Comparison of ENCODE assay signal across 9 cellular contexts in genomic region chr2:188293601-188294482, GRCh38. TPM values are rescaled to one million over a fixed set of nuclear protein-coding genes. Genes with fewer than 3 reads are reported as not detected.
DNase-seq lines count a peak whose midpoint lies in the region; ATAC-seq, FAIRE-seq and TF ChIP-seq lines count a peak whose summit lies in the region.
"Had no signal": no experiment of that assay in that cellular context is flagged by ENCODE, and none has a peak within 500 bp of the region (broad histone marks: within the 10 kb centered on the region; RNA-seq: fewer than 3 reads in every experiment).

No MANE protein-coding gene starts in this region.

- DNase-seq in H4 (ENCODE audit: low spot score) (peak; percentile 79), RCC 7860 (ENCODE audit: low spot score) (peak; percentile 78), fibroblast of lung (ENCODE audit: low read depth in 2 of 2) (peak; percentile 83 to 88)
- DNase-seq in stimulated activated effector memory CD8-positive, alpha-beta T cell treated with anti-CD3 and anti-CD28 coated beads, Interleukin-12 subunit alpha, Interleukin-12 subunit beta, amount 100 ng/mL, for 72 hours (ENCODE audit: low spot score in 2 of 2): no peak

- H2AFZ ChIP-seq in fibroblast of lung (ENCODE audit: low read length): peak overlapping the region; percentile 7

- peaks cover 31% of the 10 kb centered on the region for H3K4me1 Mint-ChIP-seq in nephron
- H3K4me1 Mint-ChIP-seq in stimulated activated effector memory CD8-positive, alpha-beta T cell treated with anti-CD3 and anti-CD28 coated beads, Interleukin-12 subunit alpha, Interleukin-12 subunit beta, amount 100 ng/mL, for 72 hours: peaks cover 4% of the 10 kb centered on the region
- H3K4me1 Mint-ChIP-seq: IgD-negative memory B cell had no signal

- H3K36me3 Mint-ChIP-seq in nephron (ENCODE audit: low read depth): peaks cover 3% of the 10 kb centered on the region
- H3K36me3 Mint-ChIP-seq in stimulated activated effector memory CD8-positive, alpha-beta T cell treated with anti-CD3 and anti-CD28 coated beads, Interleukin-12 subunit alpha, Interleukin-12 subunit beta, amount 100 ng/mL, for 72 hours: no peaks in the 10 kb centered on the region
- H3K36me3 Mint-ChIP-seq: IgD-negative memory B cell had no signal

- H3K9me3 ChIP-seq in fibroblast of lung (ENCODE audit: control insufficient read depth, insufficient read depth, low read depth, low read length): no peaks in the 10 kb centered on the region

- peak overlapping the region; percentile 25 for H3K9ac ChIP-seq in fibroblast of lung (ENCODE audit: insufficient read depth, low read length)

- peaks cover 43% of the 10 kb centered on the region for H3K79me2 ChIP-seq in fibroblast of lung (ENCODE audit: control insufficient read depth, insufficient read depth, low read length)

- no peaks in the 10 kb centered on the region for H4K20me1 ChIP-seq in fibroblast of lung (ENCODE audit: control insufficient read depth, extremely low read depth, insufficient read depth, low read length)

- no peaks in the 10 kb centered on the region for H3K27me3 ChIP-seq in fibroblast of lung (ENCODE audit: control insufficient read depth, insufficient read depth, low read length)

- peaks cover 4% of the 10 kb centered on the region for H3K27me3 Mint-ChIP-seq in nephron (ENCODE audit: low read depth)

- peak overlapping the region; percentile 88 to 97 (median 92) for H3K27ac Mint-ChIP-seq in nephron
- no peak overlapping the region for H3K27ac Mint-ChIP-seq in stimulated activated effector memory CD8-positive, alpha-beta T cell treated with anti-CD3 and anti-CD28 coated beads, Interleukin-12 subunit alpha, Interleukin-12 subunit beta, amount 100 ng/mL, for 72 hours
- H3K27ac Mint-ChIP-seq: IgD-negative memory B cell had no signal

- peaks cover 5% of the 10 kb centered on the region for H3K4me1 ChIP-seq in fibroblast of lung (ENCODE audit: control insufficient read depth, extremely low read depth, insufficient read depth, low read length)

- H3K4me2 ChIP-seq in fibroblast of lung (ENCODE audit: extremely low read depth, insufficient read depth, low read length): peak overlapping the region; percentile 97

- no peaks in the 10 kb centered on the region for H3K36me3 ChIP-seq in fibroblast of lung (ENCODE audit: control insufficient read depth, insufficient read depth, low read length)

- peak overlapping the region; percentile 93 for H3K27ac ChIP-seq in fibroblast of lung (ENCODE audit: insufficient read depth, low read length)

- ATAC-seq in HG02610 (IDR thresholded peaks at IDR 0.05; ENCODE audit: unreplicated experiment) (no peak), HG03342 (IDR thresholded peaks at IDR 0.05; ENCODE audit: unreplicated experiment) (no peak), GM21447 (IDR thresholded peaks at IDR 0.05; ENCODE audit: unreplicated experiment) (no peak)
- no peak for ATAC-seq in stimulated activated effector memory CD8-positive, alpha-beta T cell treated with anti-CD3 and anti-CD28 coated beads, Interleukin-12 subunit alpha, Interleukin-12 subunit beta, amount 100 ng/mL, for 72 hours

- TF ChIP-seq CTCF in fibroblast of lung (conservative IDR thresholded peaks at IDR 0.05 in 1 of 2, IDR thresholded peaks at IDR 0.05 in 1 of 2; ENCODE audit: low read depth in 1 of 2, low read length in 2 of 2): no peak
- TF ChIP-seq CTCF in nephron (IDR thresholded peaks at IDR 0.05; ENCODE audit: unreplicated experiment in 3 of 3): no peak

- H3K4me3 Mint-ChIP-seq in nephron: peak overlapping the region; percentile 93 to 98 (median 93)
- H3K4me3 Mint-ChIP-seq in stimulated activated effector memory CD8-positive, alpha-beta T cell treated with anti-CD3 and anti-CD28 coated beads, Interleukin-12 subunit alpha, Interleukin-12 subunit beta, amount 100 ng/mL, for 72 hours: no peak overlapping the region
- H3K4me3 Mint-ChIP-seq: IgD-negative memory B cell had no signal

- H3K4me3 ChIP-seq in fibroblast of lung (replicated peaks in 1 of 4; ENCODE audit: control extremely low read depth in 1 of 4, insufficient read depth in 1 of 4, low read depth in 3 of 4, low read length in 4 of 4): peak overlapping the region; percentile 91 to 98 (median 94)

- peak; percentile 83 for FAIRE-seq in RCC 7860 (lab: Jason Lieb, UNC)

- no peaks in the 10 kb centered on the region for H3K9me3 Mint-ChIP-seq in nephron
- peaks cover 5% of the 10 kb centered on the region for H3K9me3 Mint-ChIP-seq in stimulated activated effector memory CD8-positive, alpha-beta T cell treated with anti-CD3 and anti-CD28 coated beads, Interleukin-12 subunit alpha, Interleukin-12 subunit beta, amount 100 ng/mL, for 72 hours

RNA-seq across cellular contexts. Expression of gene GULP1, which starts 2.2 kb away (rescaled TPM):
- 24.4 and 31.2 TPM in 2 replicates for total RNA-seq in H4 (2014; rRNA removed; shearing (Covaris generic))
- total RNA-seq in fibroblast of lung: 71.7 and 82.4 TPM in 2 replicates
- polyA plus RNA-seq in fibroblast of lung: 43.5 and 53.1 TPM in 2 replicates
- 20.3 and 28.6 TPM in 2 replicates for polyA plus RNA-seq in fibroblast of lung (2012)
- 12.8 and 21.6 TPM in 2 replicates for polyA minus RNA-seq in fibroblast of lung (ENCODE audit: low replicate concordance)
- polyA plus RNA-seq: IgD-negative memory B cell had no signal

Comparison
In these comparisons a context has a peak if more than half of its experiments do, and no peak if none do; other contexts are left out.
1. DNase-seq: peak in H4 (single experiment), RCC 7860 (single experiment) and fibroblast of lung (2 of 2); none in stimulated activated effector memory CD8-positive, alpha-beta T cell treated with anti-CD3 and anti-CD28 coated beads, Interleukin-12 subunit alpha, Interleukin-12 subunit beta, amount 100 ng/mL, for 72 hours (0 of 2).